Comparison of ENCODE assay signal across 11 cellular contexts in genomic region chr11:102453921-102454320, GRCh38. TPM values are rescaled to one million over a fixed set of nuclear protein-coding genes. Genes with fewer than 3 reads are reported as not detected.
DNase-seq lines count a peak whose midpoint lies in the region; ATAC-seq and TF ChIP-seq lines count a peak whose summit lies in the region.
"Had no signal": no experiment of that assay in that cellular context is flagged by ENCODE, and none has a peak within 500 bp of the region (broad histone marks: within the 10 kb centered on the region; RNA-seq: fewer than 3 reads in every experiment).

No MANE protein-coding gene starts in this region.

- H3K4me1 ChIP-seq in BLaER1 (peaks cover 58% of the 10 kb centered on the region), mesodermal cell (ENCODE audit: control insufficient read depth, insufficient read depth, low read length, poor library complexity, severe bottlenecking) (peaks cover 13% of the 10 kb centered on the region), A673 (ENCODE audit: insufficient read depth, low read length, poor library complexity, severe bottlenecking) (peaks cover 70% of the 10 kb centered on the region)

- H3K27me3 ChIP-seq in BLaER1: no peaks in the 10 kb centered on the region
- H3K27me3 ChIP-seq in A673 (replicated peaks; ENCODE audit: insufficient read depth, low read depth, low read length, poor library complexity): no peaks in the 10 kb centered on the region

- no peak for TF ChIP-seq CTCF in A673 (conservative IDR thresholded peaks at IDR 0.05; ENCODE audit: low read depth, low read length)

- ATAC-seq in activated naive CD8-positive, alpha-beta T cell treated with anti-CD3 and anti-CD28 coated beads, Interleukin-2, amount 50 U/mL, for 24 hours: no peak

- H3K27ac ChIP-seq in BLaER1 (peak overlapping the region; percentile 98), KOPT-K1 (ENCODE audit: low read depth, low read length, poor library complexity, severe bottlenecking) (peak overlapping the region; percentile 86), mesodermal cell (ENCODE audit: low read depth, low read length, severe bottlenecking) (no peak overlapping the region), A673 (ENCODE audit: low read depth, low read length, poor library complexity, severe bottlenecking) (no peak overlapping the region)

- peak overlapping the region; percentile 27 for H3K4me3 Mint-ChIP-seq in activated naive CD8-positive, alpha-beta T cell treated with anti-CD3 and anti-CD28 coated beads, Interleukin-2, amount 50 U/mL, for 24 hours
- no peak overlapping the region for H3K4me3 Mint-ChIP-seq in activated T-cell treated with anti-CD3 and anti-CD28 coated beads, Interleukin-2, amount 50 U/mL, for 24 hours

- no peaks in the 10 kb centered on the region for H3K27me3 Mint-ChIP-seq in activated naive CD8-positive, alpha-beta T cell treated with anti-CD3 and anti-CD28 coated beads, Interleukin-2, amount 50 U/mL, for 24 hours
- H3K27me3 Mint-ChIP-seq in activated T-cell treated with anti-CD3 and anti-CD28 coated beads, Interleukin-2, amount 50 U/mL, for 24 hours: no peaks in the 10 kb centered on the region

- H3K27ac Mint-ChIP-seq in activated naive CD8-positive, alpha-beta T cell treated with anti-CD3 and anti-CD28 coated beads, Interleukin-2, amount 50 U/mL, for 24 hours: peak overlapping the region; percentile 96
- no peak overlapping the region for H3K27ac Mint-ChIP-seq in activated T-cell treated with anti-CD3 and anti-CD28 coated beads, Interleukin-2, amount 50 U/mL, for 24 hours

- peak overlapping the region; percentile 94 for H3K4me3 ChIP-seq in BLaER1
- peak overlapping the region; percentile 88 for H3K4me3 ChIP-seq in mesodermal cell (ENCODE audit: extremely low read depth, insufficient read depth, low read length, poor library complexity, severe bottlenecking)
- H3K4me3 ChIP-seq in A673 (ENCODE audit: low read depth, low read length, poor library complexity, severe bottlenecking): no peak overlapping the region

- no peaks in the 10 kb centered on the region for H3K9me3 ChIP-seq in BLaER1
- H3K9me3 ChIP-seq in KOPT-K1 (ENCODE audit: insufficient read depth, low read length, poor library complexity, severe bottlenecking): no peaks in the 10 kb centered on the region
- H3K9me3 ChIP-seq in mesodermal cell (ENCODE audit: control insufficient read depth, low read length): no peaks in the 10 kb centered on the region
- H3K9me3 ChIP-seq in A673 (ENCODE audit: low read depth, low read length, poor library complexity, severe bottlenecking): no peaks in the 10 kb centered on the region

- no TSS peak for BruUV-seq in A673 (replicated peaks; lab: Mats Ljungman, UMichigan)

- CTCF ChIA-PET in A673 (lab: Charles Lee): no interaction called here

- H3K9ac ChIP-seq in BLaER1: peak overlapping the region; percentile 97; the same call in 1 of the 2 replicates

- POLR2A ChIA-PET in A673 (lab: Charles Lee; ENCODE audit: low non-redundant PET): no interaction called here

- peaks cover 26% of the 10 kb centered on the region for H4K20me1 ChIP-seq in BLaER1

- peak overlapping the region; percentile 86 for H3K4me2 ChIP-seq in BLaER1

- H3K4me1 Mint-ChIP-seq in activated naive CD8-positive, alpha-beta T cell treated with anti-CD3 and anti-CD28 coated beads, Interleukin-2, amount 50 U/mL, for 24 hours: peaks cover 80% of the 10 kb centered on the region
- H3K4me1 Mint-ChIP-seq in activated T-cell treated with anti-CD3 and anti-CD28 coated beads, Interleukin-2, amount 50 U/mL, for 24 hours (ENCODE audit: low read depth): peaks cover 78% of the 10 kb centered on the region

- no peaks in the 10 kb centered on the region for H3K36me3 ChIP-seq in BLaER1
- H3K36me3 ChIP-seq in KOPT-K1 (ENCODE audit: insufficient read depth, low read length): peaks cover under 1% of the 10 kb centered on the region; the same call in 1 of the 2 replicates
- H3K36me3 ChIP-seq in mesodermal cell (ENCODE audit: control insufficient read depth, insufficient read depth, low read length): peaks cover 3% of the 10 kb centered on the region
- no peaks in the 10 kb centered on the region for H3K36me3 ChIP-seq in A673 (ENCODE audit: insufficient read depth, low read length, poor library complexity, severe bottlenecking)

- intact Hi-C loops in A673 (cut with micrococcal nuclease; ENCODE audit: unreplicated experiment): loop anchor here (5.0 kb wide), 1 partner anchor 107 kb away; the partner anchor contains the start of gene BIRC2

- WGBS in mesodermal cell (ENCODE audit: insufficient coverage in 2 of 2), 2 experiments: 88% methylated on average over 2 of the region's 3 CpGs; no CpG with 5 or more reads in 1 of the 2 experiments

- no peaks in the 10 kb centered on the region for H3K9me3 Mint-ChIP-seq in activated naive CD8-positive, alpha-beta T cell treated with anti-CD3 and anti-CD28 coated beads, Interleukin-2, amount 50 U/mL, for 24 hours
- no peaks in the 10 kb centered on the region for H3K9me3 Mint-ChIP-seq in activated T-cell treated with anti-CD3 and anti-CD28 coated beads, Interleukin-2, amount 50 U/mL, for 24 hours
- H3K9me3 Mint-ChIP-seq: HFFc6 had no signal

- no peak for DNase-seq in activated naive CD8-positive, alpha-beta T cell treated with anti-CD3 and anti-CD28 coated beads, Interleukin-2, amount 50 U/mL, for 24 hours
- DNase-seq in DMS79 treated with DMSO at 0.1 percent for 48 hours (lab: John Stamatoyannopoulos, UW) (no peak), A673 (ENCODE audit: low spot score) (no peak), HCEC 1CT (no peak)
- no peak for DNase-seq in activated T-cell treated with anti-CD3 and anti-CD28 coated beads, Interleukin-2, amount 50 U/mL, for 24 hours
- DNase-seq: activated effector memory CD4-positive, alpha-beta T cell treated with Interleukin-2 at 50 U/mL for 16 hours; dermis blood vessel endothelial cell had no signal

- H3K36me3 Mint-ChIP-seq in activated naive CD8-positive, alpha-beta T cell treated with anti-CD3 and anti-CD28 coated beads, Interleukin-2, amount 50 U/mL, for 24 hours (ENCODE audit: low read depth): peaks cover 13% of the 10 kb centered on the region
- H3K36me3 Mint-ChIP-seq in activated T-cell treated with anti-CD3 and anti-CD28 coated beads, Interleukin-2, amount 50 U/mL, for 24 hours (ENCODE audit: low read depth): peaks cover 30% of the 10 kb centered on the region

RNA-seq across cellular contexts. Expression of gene TMEM123, which starts 1.4 kb away (rescaled TPM):
- 226 TPM for polyA plus RNA-seq in mesodermal cell (2013, experiment 1 of 2)
- 219 TPM for polyA plus RNA-seq in mesodermal cell (2013, experiment 2 of 2)
- total RNA-seq in A673 (2021): 210 and 214 TPM in 2 replicates

Comparison
In these comparisons a context has a peak if more than half of its experiments do, and no peak if none do; other contexts are left out.
1. H3K27ac ChIP-seq: peak in BLaER1 (single experiment) and KOPT-K1 (single experiment); none in mesodermal cell (single experiment) and A673 (single experiment).